Comparison of ENCODE assay signal across 25 cellular contexts in the genomic region with DNA sequence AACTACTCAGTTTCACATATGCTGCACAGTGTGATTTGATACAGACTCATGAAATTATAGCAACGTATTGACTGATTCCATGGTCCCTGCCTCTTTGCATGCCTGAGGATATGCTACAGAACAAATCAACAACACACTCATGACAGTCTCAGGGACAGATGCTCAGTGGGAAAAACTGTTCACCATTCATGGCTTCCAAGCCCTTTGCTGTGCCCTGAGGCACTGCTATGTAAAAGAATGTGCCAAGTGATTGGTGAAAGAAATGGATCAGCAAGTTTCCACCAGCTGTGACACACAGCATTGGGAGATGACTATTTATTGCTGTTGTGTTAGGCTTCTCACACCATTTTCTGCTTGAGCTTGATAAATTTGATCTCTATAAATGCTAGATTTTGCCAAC.
DNase-seq lines count a peak whose midpoint lies in the region; FAIRE-seq and TF ChIP-seq lines count a peak whose summit lies in the region.
"Had no signal": no experiment of that assay in that cellular context is flagged by ENCODE, and none has a peak within 500 bp of the region (broad histone marks: within the 10 kb centered on the region; RNA-seq: fewer than 3 reads in every experiment).

No MANE protein-coding gene starts in this region.

- H3K79me1 ChIP-seq in H1 (ENCODE audit: low read depth, low read length) (no peaks in the 10 kb centered on the region), mesendoderm (ENCODE audit: low read length) (no peaks in the 10 kb centered on the region)

- H3K9ac ChIP-seq in NT2/D1 (ENCODE audit: insufficient read length, low read depth) (no peak overlapping the region), H1 (replicated peaks in 1 of 4; ENCODE audit: extremely low read depth in 1 of 4, low read depth in 3 of 4, low read length in 3 of 4) (no peak overlapping the region), mesendoderm (ENCODE audit: low read length) (no peak overlapping the region)

- H3K79me2 ChIP-seq in H1 (ENCODE audit: control insufficient read depth in 1 of 2, insufficient read depth in 2 of 2, low read length in 2 of 2) (no peaks in the 10 kb centered on the region), mesendoderm (ENCODE audit: control insufficient read depth, insufficient read depth, low read length) (no peaks in the 10 kb centered on the region)

- DNase-seq in ELR (ENCODE audit: low read depth) (peak; percentile 50), NT2/D1 (ENCODE audit: low read depth, low spot score) (peak; percentile 3), H1 (ENCODE audit: low read depth in 1 of 2, low spot score in 2 of 2) (no peak), mesendoderm (peak; percentile 56), glomerular visceral epithelial cell (ENCODE audit: extremely low spot score) (no peak), HK-2 (ENCODE audit: unreplicated experiment) (no peak), RKO (ENCODE audit: low spot score) (no peak), NCI-H524 (lab: John Stamatoyannopoulos, UW) (no peak)
- DNase-seq: activated CD4-positive, alpha-beta T cell treated with anti-CD3 and anti-CD28 coated beads for 4 hours; activated naive CD4-positive, alpha-beta T cell treated with anti-CD3 and anti-CD28 coated beads for 36 hours; activated T-cell treated with anti-CD3 and anti-CD28 coated beads, Interleukin-2, amount 50 U/mL, for 48 hours; amygdala; CD4-positive, alpha-beta T cell; DMS153; hippocampal formation; MM.1S; NCI-H146; NCI-H526 treated with DMSO at 0.1 percent for 48 hours; SHP77; stimulated activated CD4-positive, alpha-beta T cell treated with anti-CD3 and anti-CD28 coated beads, Interleukin-4, amount 100 ng/mL, for 4 hours; stimulated activated naive CD8-positive, alpha-beta T cell treated with anti-CD3 and anti-CD28 coated beads, Interleukin-15, Interleukin-2, amounts not matched to agents 100 U/mL and 50 U/mL, for 24 hours; thyroid gland had no signal

- H3K18ac ChIP-seq in H1 (ENCODE audit: extremely low read depth, low read length) (no peak overlapping the region), mesendoderm (ENCODE audit: low read length) (no peak overlapping the region)

- no peak overlapping the region for H4K5ac ChIP-seq in H1 (ENCODE audit: insufficient read length, low read depth, low read length)
- no peak overlapping the region for H4K5ac ChIP-seq in mesendoderm (ENCODE audit: low read length)

- H3K27me3 ChIP-seq in NT2/D1 (ENCODE audit: insufficient read depth, insufficient read length), result no peaks in the 10 kb centered on the region
- H3K27me3 ChIP-seq in H1 (replicated peaks in 1 of 4; ENCODE audit: control insufficient read depth in 3 of 4, extremely low read depth in 1 of 4, insufficient read depth in 3 of 4, low read length in 3 of 4), result no peaks in the 10 kb centered on the region
- H3K27me3 ChIP-seq in mesendoderm (ENCODE audit: insufficient read depth, low read length, poor library complexity), result no peaks in the 10 kb centered on the region
- H3K27me3 ChIP-seq: cardiac muscle cell, thyroid gland had no signal

- POLR2A ChIA-PET in H1 (lab: Charles Lee; ENCODE audit: partially characterized antibody), result no interaction called here

- no peak overlapping the region for H3K14ac ChIP-seq in H1 (ENCODE audit: insufficient read length)

- H2BK15ac ChIP-seq in H1 (ENCODE audit: low read length) (no peak overlapping the region), mesendoderm (replicated peaks; ENCODE audit: low read depth) (no peak overlapping the region)

- H4K20me1 ChIP-seq in H1 (replicated peaks in 1 of 2; ENCODE audit: control insufficient read depth in 1 of 2, insufficient read depth in 2 of 2, low read length in 2 of 2), result no peaks in the 10 kb centered on the region

- no peak overlapping the region for H3K56ac ChIP-seq in H1 (replicated peaks; ENCODE audit: insufficient read length, low read depth, low read length)
- no peak overlapping the region for H3K56ac ChIP-seq in mesendoderm (ENCODE audit: low read length)

- 0 out of 2 replicates have a peak overlapping the region, but pooled peaks have one; percentile 48 for H2AFZ ChIP-seq in H1 (ENCODE audit: low read length)

- H3K4me3 ChIP-seq in NT2/D1 (ENCODE audit: insufficient read length, low read depth) (no peak overlapping the region), H1 (ENCODE audit: extremely low read depth in 1 of 4, insufficient read depth in 2 of 4, low read depth in 3 of 4, low read length in 4 of 4) (no peak overlapping the region), mesendoderm (ENCODE audit: low read length) (no peak overlapping the region)
- H3K4me3 ChIP-seq: cardiac muscle cell, lung, thyroid gland had no signal

- no peak overlapping the region for H2BK5ac ChIP-seq in H1 (ENCODE audit: low read depth, low read length)
- H2BK5ac ChIP-seq in mesendoderm (ENCODE audit: low read length), result no peak overlapping the region

- 80% methylated on average over 1 of the region's 1 CpG; no CpG with 5 or more reads in 1 of the 2 experiments for WGBS in H1 (ENCODE audit: extremely low coverage in 1 of 2, insufficient coverage in 1 of 2, insufficient read length in 1 of 2, insufficient replicate concordance in 2 of 2, low coverage in 1 of 2, low lambda C conversion rate in 2 of 2, missing lambda C conversion rate in 1 of 2), 2 experiments
- WGBS in mesendoderm (ENCODE audit: extremely low coverage, insufficient coverage, low lambda C conversion rate), result no CpG with 5 or more reads among the region's 1 CpG

- H3K36me3 ChIP-seq in NT2/D1 (ENCODE audit: insufficient read depth, insufficient read length, low read length) (no peaks in the 10 kb centered on the region), H1 (ENCODE audit: control insufficient read depth in 2 of 4, insufficient read depth in 4 of 4, low read length in 3 of 4) (no peaks in the 10 kb centered on the region), mesendoderm (ENCODE audit: control insufficient read depth, insufficient read depth, low read length) (no peaks in the 10 kb centered on the region)
- H3K36me3 ChIP-seq: cardiac muscle cell, thyroid gland had no signal

- CTCF ChIA-PET in H1 (lab: Charles Lee; ENCODE audit: partially characterized antibody), result no interaction called here

- H3K4me1 ChIP-seq in NT2/D1 (ENCODE audit: insufficient read depth, insufficient read length) (no peaks in the 10 kb centered on the region), H1 (replicated peaks in 1 of 4; ENCODE audit: control insufficient read depth in 3 of 4, insufficient read depth in 4 of 4, low read length in 3 of 4) (no peaks in the 10 kb centered on the region), mesendoderm (ENCODE audit: control insufficient read depth, low read depth, low read length) (no peaks in the 10 kb centered on the region)
- H3K4me1 ChIP-seq: thyroid gland had no signal

- H2BK20ac ChIP-seq in H1 (ENCODE audit: low read length), result no peak overlapping the region

- TF ChIP-seq RAD21 in H1 (IDR thresholded peaks at IDR 0.05 in 1 of 2, conservative IDR thresholded peaks at IDR 0.05 in 1 of 2; ENCODE audit: low read depth in 2 of 2, low read length in 2 of 2), result no peak

- no peak overlapping the region for H2BK12ac ChIP-seq in H1 (ENCODE audit: low read depth, low read length)

- H3K4ac ChIP-seq in H1 (replicated peaks; ENCODE audit: insufficient read length, low read depth, low read length) (no peak overlapping the region), mesendoderm (ENCODE audit: low read depth, low read length) (no peak overlapping the region)

- TF ChIP-seq POLR2A in H1 (IDR thresholded peaks at IDR 0.05; ENCODE audit: control extremely low read depth in 1 of 2, low read depth in 2 of 2, low read length in 2 of 2), result no peak

- no peak overlapping the region for H2AK5ac ChIP-seq in H1 (ENCODE audit: low read depth, low read length)
- H2AK5ac ChIP-seq in mesendoderm (ENCODE audit: low read length), result no peak overlapping the region

- H4K91ac ChIP-seq in H1 (replicated peaks; ENCODE audit: insufficient read length, low read length), result no peak overlapping the region

- H4K8ac ChIP-seq in H1 (ENCODE audit: extremely low read depth, insufficient read depth, low read length) (no peak overlapping the region), mesendoderm (ENCODE audit: low read depth, low read length) (no peak overlapping the region)

- FAIRE-seq in H1 (lab: Jason Lieb, UNC), result no peak
- FAIRE-seq: frontal cortex had no signal

- no peak for TF ChIP-seq EP300 in H1 (IDR thresholded peaks at IDR 0.05; ENCODE audit: borderline replicate concordance in 1 of 2, low read depth in 2 of 2, low read length in 2 of 2)

- H3K27ac ChIP-seq in H1 (ENCODE audit: low read depth, low read length) (no peak overlapping the region), mesendoderm (ENCODE audit: low read depth, low read length) (no peak overlapping the region)
- H3K27ac ChIP-seq: cardiac muscle cell, thyroid gland had no signal

- H2BK120ac ChIP-seq in H1 (replicated peaks; ENCODE audit: low read depth, low read length) (no peak overlapping the region), mesendoderm (ENCODE audit: low read depth, low read length) (no peak overlapping the region)

- H3K23ac ChIP-seq in H1 (ENCODE audit: insufficient read length), result no peak overlapping the region
- no peak overlapping the region for H3K23ac ChIP-seq in mesendoderm (ENCODE audit: low read length)

- no peaks in the 10 kb centered on the region for H3K9me3 ChIP-seq in NT2/D1 (ENCODE audit: insufficient read depth, low read length)
- H3K9me3 ChIP-seq in H1 (ENCODE audit: insufficient read depth in 2 of 2, low read depth in 1 of 2, low read length in 1 of 2), result no peaks in the 10 kb centered on the region
- H3K9me3 ChIP-seq: thyroid gland had no signal

- no peaks in the 10 kb centered on the region for H3K23me2 ChIP-seq in H1 (ENCODE audit: low read depth, low read length)

- no peak for TF ChIP-seq CTCF in H1 (IDR thresholded peaks at IDR 0.05; ENCODE audit: control extremely low read depth in 1 of 3, insufficient read depth in 1 of 3, low read depth in 1 of 3, low read length in 3 of 3)

- H3K4me2 ChIP-seq in H1 (ENCODE audit: insufficient read depth in 1 of 2, low read depth in 2 of 2, low read length in 2 of 2) (no peak overlapping the region), mesendoderm (ENCODE audit: low read length) (no peak overlapping the region)

TF ChIP-seq in H1, 55 proteins besides CTCF, POLR2A, EP300 and RAD21 (continues in another document):
- TF ChIP-seq PHF8 (conservative IDR thresholded peaks at IDR 0.05; ENCODE audit: low read depth, low read length), result no peak
- no peak for TF ChIP-seq YY1 (IDR thresholded peaks at IDR 0.05; ENCODE audit: low read depth, low read length)
- TF ChIP-seq FOSL1 (IDR thresholded peaks at IDR 0.05; ENCODE audit: insufficient read depth, low read depth, low read length), result no peak
- no peak for TF ChIP-seq ZNF274 (IDR thresholded peaks at IDR 0.05; ENCODE audit: borderline replicate concordance, extremely low read depth, low read length)
- TF ChIP-seq TCF12 (IDR thresholded peaks at IDR 0.05; ENCODE audit: low read depth, low read length), result no peak
- TF ChIP-seq, protein P1, sequence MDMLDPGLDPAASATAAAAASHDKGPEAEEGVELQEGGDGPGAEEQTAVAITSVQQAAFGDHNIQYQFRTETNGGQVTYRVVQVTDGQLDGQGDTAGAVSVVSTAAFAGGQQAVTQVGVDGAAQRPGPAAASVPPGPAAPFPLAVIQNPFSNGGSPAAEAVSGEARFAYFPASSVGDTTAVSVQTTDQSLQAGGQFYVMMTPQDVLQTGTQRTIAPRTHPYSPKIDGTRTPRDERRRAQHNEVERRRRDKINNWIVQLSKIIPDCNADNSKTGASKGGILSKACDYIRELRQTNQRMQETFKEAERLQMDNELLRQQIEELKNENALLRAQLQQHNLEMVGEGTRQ (IDR thresholded peaks at IDR 0.05; ENCODE audit: low read length), result no peak

Comparison
In these comparisons a context has a peak if more than half of its experiments do, and no peak if none do; other contexts are left out.
1. DNase-seq: peak in ELR (single experiment), NT2/D1 (single experiment) and mesendoderm (single experiment); none in H1 (0 of 2), glomerular visceral epithelial cell (single experiment), HK-2 (single experiment), RKO (single experiment) and NCI-H524 (0 of 2).